ENCODE assay signal across 11 cellular contexts in the genomic region with DNA sequence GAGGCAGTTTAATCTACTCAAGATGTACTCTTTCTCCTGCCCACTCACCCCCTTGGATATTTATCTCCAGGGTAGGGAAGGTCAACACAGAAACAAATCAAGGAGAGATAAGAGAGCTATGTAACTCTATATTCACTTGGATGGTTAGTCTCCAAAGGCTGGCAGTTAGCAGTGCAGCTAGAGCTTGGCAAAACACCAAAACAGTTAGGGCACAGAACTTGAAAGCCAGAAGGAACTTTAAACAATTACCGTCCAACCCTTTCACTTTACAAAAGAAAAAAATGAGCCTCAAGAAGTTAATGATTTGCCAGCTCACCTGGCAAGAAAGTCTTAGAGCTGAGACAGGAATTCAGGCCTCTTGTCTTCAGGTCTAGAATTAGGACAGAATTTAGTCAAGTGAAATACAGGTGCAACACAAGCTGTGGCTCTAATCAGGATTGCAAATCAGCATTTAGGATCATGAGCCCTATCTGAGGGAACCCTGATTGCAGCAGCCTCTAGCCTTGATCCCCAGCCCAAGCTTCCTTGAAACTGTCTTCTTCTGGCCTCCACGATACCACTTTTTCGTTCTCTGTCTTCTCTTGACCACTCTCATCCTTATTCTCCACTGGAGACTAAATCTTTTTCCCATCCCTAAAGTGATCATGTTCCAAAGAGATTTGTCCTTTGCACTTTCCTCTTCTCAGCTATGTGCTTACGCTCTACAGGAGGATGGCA. TPM values are rescaled to one million over a fixed set of nuclear protein-coding genes. Genes with fewer than 3 reads are reported as not detected.
DNase-seq lines count a peak whose midpoint lies in the region; ATAC-seq and TF ChIP-seq lines count a peak whose summit lies in the region.
"Had no signal": no experiment of that assay in that cellular context is flagged by ENCODE, and none has a peak within 500 bp of the region (broad histone marks: within the 10 kb centered on the region; RNA-seq: fewer than 3 reads in every experiment).

No MANE protein-coding gene starts in this region.

- TF ChIP-seq CTCF in smooth muscle cell (IDR thresholded peaks at IDR 0.05; ENCODE audit: borderline replicate concordance, insufficient read depth, poor library complexity, severe bottlenecking) (no peak), omental fat pad (IDR thresholded peaks at IDR 0.05) (no peak)

- H3K4me2 ChIP-seq in smooth muscle cell = peak overlapping the region; percentile 70

- TF ChIP-seq RAD21 in Ishikawa (IDR thresholded peaks at IDR 0.05; ENCODE audit: low read depth) = no peak

- H3K4me1 ChIP-seq in smooth muscle cell (ENCODE audit: low read depth) = peaks cover 31% of the 10 kb centered on the region

- DNase-seq in glomerular visceral epithelial cell (ENCODE audit: extremely low spot score) (peak; percentile 40), smooth muscle cell (lab: John Stamatoyannopoulos, UW; ENCODE audit: unreplicated experiment) (no peak), omental fat pad (ENCODE audit: low spot score) (no peak), KG1 (lab: John Stamatoyannopoulos, UW) (no peak), NCI-H1930 (lab: John Stamatoyannopoulos, UW) (no peak)
- DNase-seq: activated CD4-positive, alpha-beta T cell treated with anti-CD3 and anti-CD28 coated beads for 4 hours; NCI-H524 treated with DMSO at 0.1 percent for 48 hours; stimulated activated CD4-positive, alpha-beta T cell treated with anti-CD3 and anti-CD28 coated beads, Interleukin-1b, Interleukin-23, amount 100 ng/mL, for 48 hours had no signal

- H3K27me3 ChIP-seq in smooth muscle cell (ENCODE audit: low read depth) = no peaks in the 10 kb centered on the region

- no peaks in the 10 kb centered on the region for H3K9me3 ChIP-seq in smooth muscle cell (replicated peaks; ENCODE audit: low read depth)

- H3K4me3 ChIP-seq in smooth muscle cell = no peak overlapping the region

- H3K36me3 ChIP-seq in smooth muscle cell (ENCODE audit: low read depth) = no peaks in the 10 kb centered on the region

- H3K79me2 ChIP-seq in smooth muscle cell (ENCODE audit: low read depth) = peaks cover 100% of the 10 kb centered on the region

- no peak overlapping the region for H2AFZ ChIP-seq in smooth muscle cell (ENCODE audit: low read depth)

- no peak overlapping the region for H3K9ac ChIP-seq in smooth muscle cell (ENCODE audit: low read depth)

- peaks cover 32% of the 10 kb centered on the region for H3F3A ChIP-seq in smooth muscle cell (ENCODE audit: low read depth)

- no peak for TF ChIP-seq EP300 in Ishikawa (IDR thresholded peaks at IDR 0.05; ENCODE audit: borderline replicate concordance)

- H4K20me1 ChIP-seq in smooth muscle cell (ENCODE audit: low read depth) = peaks cover 100% of the 10 kb centered on the region

- 72% methylated on average over 4 of the region's 4 CpGs for WGBS in smooth muscle cell (ENCODE audit: low lambda C conversion rate)

- ATAC-seq in GM19324 (IDR thresholded peaks at IDR 0.05; ENCODE audit: low FRiP score, unreplicated experiment) (peak; percentile 62), omental fat pad (ENCODE audit: low FRiP score) (no peak), GM18873 (IDR thresholded peaks at IDR 0.05; ENCODE audit: low FRiP score, unreplicated experiment) (no peak)

- H3K27ac ChIP-seq in smooth muscle cell (ENCODE audit: low read depth) = peak overlapping the region; percentile 99

TF ChIP-seq in Ishikawa, 13 proteins besides CTCF, POLR2A, EP300 and RAD21:
- peak; percentile 65 for TF ChIP-seq NFIC (IDR thresholded peaks at IDR 0.05)
- TF ChIP-seq, protein P1, sequence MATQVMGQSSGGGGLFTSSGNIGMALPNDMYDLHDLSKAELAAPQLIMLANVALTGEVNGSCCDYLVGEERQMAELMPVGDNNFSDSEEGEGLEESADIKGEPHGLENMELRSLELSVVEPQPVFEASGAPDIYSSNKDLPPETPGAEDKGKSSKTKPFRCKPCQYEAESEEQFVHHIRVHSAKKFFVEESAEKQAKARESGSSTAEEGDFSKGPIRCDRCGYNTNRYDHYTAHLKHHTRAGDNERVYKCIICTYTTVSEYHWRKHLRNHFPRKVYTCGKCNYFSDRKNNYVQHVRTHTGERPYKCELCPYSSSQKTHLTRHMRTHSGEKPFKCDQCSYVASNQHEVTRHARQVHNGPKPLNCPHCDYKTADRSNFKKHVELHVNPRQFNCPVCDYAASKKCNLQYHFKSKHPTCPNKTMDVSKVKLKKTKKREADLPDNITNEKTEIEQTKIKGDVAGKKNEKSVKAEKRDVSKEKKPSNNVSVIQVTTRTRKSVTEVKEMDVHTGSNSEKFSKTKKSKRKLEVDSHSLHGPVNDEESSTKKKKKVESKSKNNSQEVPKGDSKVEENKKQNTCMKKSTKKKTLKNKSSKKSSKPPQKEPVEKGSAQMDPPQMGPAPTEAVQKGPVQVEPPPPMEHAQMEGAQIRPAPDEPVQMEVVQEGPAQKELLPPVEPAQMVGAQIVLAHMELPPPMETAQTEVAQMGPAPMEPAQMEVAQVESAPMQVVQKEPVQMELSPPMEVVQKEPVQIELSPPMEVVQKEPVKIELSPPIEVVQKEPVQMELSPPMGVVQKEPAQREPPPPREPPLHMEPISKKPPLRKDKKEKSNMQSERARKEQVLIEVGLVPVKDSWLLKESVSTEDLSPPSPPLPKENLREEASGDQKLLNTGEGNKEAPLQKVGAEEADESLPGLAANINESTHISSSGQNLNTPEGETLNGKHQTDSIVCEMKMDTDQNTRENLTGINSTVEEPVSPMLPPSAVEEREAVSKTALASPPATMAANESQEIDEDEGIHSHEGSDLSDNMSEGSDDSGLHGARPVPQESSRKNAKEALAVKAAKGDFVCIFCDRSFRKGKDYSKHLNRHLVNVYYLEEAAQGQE (IDR thresholded peaks at IDR 0.05; ENCODE audit: low read depth) = no peak

RNA-seq across cellular contexts. Expression of a gene that starts 14.9 kb away (rescaled TPM):
- total RNA-seq in smooth muscle cell (127 and 139 TPM in 2 replicates), omental fat pad (100 to 1,000 TPM in 2 of 4 donors, 10 to 100 TPM in 2; 77.2 to 196 (median 106) TPM)
- polyA plus RNA-seq in smooth muscle cell = 75.2 and 85.6 TPM in 2 replicates
